Comparison of ENCODE assay signal across 21 cellular contexts in the genomic region with DNA sequence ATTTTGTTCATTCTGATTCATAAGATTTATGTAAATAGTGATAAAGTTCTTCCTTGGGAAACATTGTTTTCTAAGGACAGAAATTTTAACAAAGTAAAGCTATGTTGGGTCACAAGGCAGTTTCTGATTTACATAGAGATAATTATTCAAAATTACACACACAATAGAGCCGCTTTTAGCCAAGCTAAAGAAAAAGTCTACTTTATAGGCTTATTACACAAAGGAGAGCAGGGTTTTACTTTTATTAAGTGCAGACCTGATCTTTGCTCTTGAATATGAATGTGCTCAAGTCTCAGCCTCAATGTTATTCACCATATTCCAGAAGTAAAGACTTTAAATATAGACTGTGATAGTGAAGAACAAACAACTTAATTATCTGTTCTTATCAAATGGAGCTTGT.
"Had no signal": no experiment of that assay in that cellular context is flagged by ENCODE, and none has a peak within 500 bp of the region (broad histone marks: within the 10 kb centered on the region; RNA-seq: fewer than 3 reads in every experiment).

No MANE protein-coding gene starts in this region.

- H3K27ac ChIP-seq: HL-60, KMS-11, RWPE1 had no signal

- FAIRE-seq: HTR-8/SVneo, K562 had no signal

- DNase-seq: NCI-H1092 treated with DMSO at 0.1 percent for 48 hours, NCI-H1436 treated with DMSO at 0.1 percent for 48 hours, NCI-H187, NCI-H2029, NCI-H2081 treated with DMSO at 0.1 percent for 48 hours, NCI-H2171, NCI-H226, NCI-H446, NCI-H510A treated with DMSO at 0.1 percent for 48 hours, NCI-H526, NCI-H82, PC-3, SHP77, SK-N-SH, SW 1271, T-cell had no signal

- H3K4me3 ChIP-seq: K562 had no signal
